ENCODE assay signal across 16 cellular contexts in genomic region chr6:117280922-117281321, GRCh38. TPM values are rescaled to one million over a fixed set of nuclear protein-coding genes. Genes with fewer than 3 reads are reported as not detected.
A peak's percentile ranks its signal among the peaks of the same experiment; 100 is the strongest.
DNase-seq lines count a peak whose midpoint lies in the region; ATAC-seq and TF ChIP-seq lines count a peak whose summit lies in the region.
"Had no signal": no experiment of that assay in that cellular context is flagged by ENCODE, and none has a peak within 500 bp of the region (broad histone marks: within the 10 kb centered on the region; RNA-seq: fewer than 3 reads in every experiment).

No MANE protein-coding gene starts in this region.

- intact Hi-C loops in gastrocnemius medialis (cut with DNase I; ENCODE audit: low total_unique reads) (loop anchor here (1.0 kb wide), 1 partner anchor 36 kb away; no protein-coding TSS in a partner anchor), esophagus squamous epithelium (cut with DNase I) (no loop called here)

- peaks cover 41% of the 10 kb centered on the region for H3K27me3 ChIP-seq in cardiac muscle cell
- H3K27me3 ChIP-seq in right atrium auricular region, result peaks cover 0 to 7% of the 10 kb centered on the region in 2 donors
- no peaks in the 10 kb centered on the region for H3K27me3 ChIP-seq in gastrocnemius medialis
- H3K27me3 ChIP-seq in esophagus squamous epithelium, result peaks cover 0 to 17% (median 0%) of the 10 kb centered on the region in 4 donors

- H3K4me3 ChIP-seq in cardiac muscle cell (no peak overlapping the region), right atrium auricular region (no peak overlapping the region), NB4 (ENCODE audit: low read depth, low read length) (no peak overlapping the region), gastrocnemius medialis (no peak overlapping the region), esophagus squamous epithelium (no peak overlapping the region)
- H3K4me3 ChIP-seq: spleen had no signal

- TF ChIP-seq POLR2A in NB4 (IDR thresholded peaks at IDR 0.05; ENCODE audit: extremely low read depth, insufficient read length), result no peak
- TF ChIP-seq POLR2A in gastrocnemius medialis (IDR thresholded peaks at IDR 0.05), result no peak
- TF ChIP-seq POLR2A in esophagus squamous epithelium (IDR thresholded peaks at IDR 0.05), result no peak

- H3K27me3 Mint-ChIP-seq in chondrocyte (ENCODE audit: low read depth), result peaks cover 25% of the 10 kb centered on the region

- no peak overlapping the region for H3K27ac Mint-ChIP-seq in chondrocyte (ENCODE audit: unreplicated experiment)
- H3K27ac Mint-ChIP-seq: activated CD4-positive, alpha-beta T cell treated with anti-CD3 and anti-CD28 coated beads, Interleukin-2, amount 10 ng/mL, durations not matched to agents 24 days and 14 days; activated T-helper 2 cell treated with anti-CD3 and anti-CD28 coated beads, Interferon-gamma antibody, Interleukin-2, Interleukin-4, amounts not matched to agents 10 μg/mL and 5 μg/mL and 100 μg/mL, durations not matched to agents 14 hours and 24 hours and 36 hours; nephron had no signal

- H3K27ac ChIP-seq in cardiac muscle cell, result no peak overlapping the region
- H3K27ac ChIP-seq in right atrium auricular region, result no peak overlapping the region
- H3K27ac ChIP-seq in gastrocnemius medialis, result peak overlapping the region in 3 of 4 donors; percentile 40 to 99 (median 98)
- H3K27ac ChIP-seq in esophagus squamous epithelium, result no peak overlapping the region
- H3K27ac ChIP-seq: spleen had no signal

- ATAC-seq in gastrocnemius medialis (peak in 1 of 2 donors; percentile 61), HG03354 (IDR thresholded peaks at IDR 0.05; ENCODE audit: poor library complexity, severe bottlenecking, unreplicated experiment) (no peak)
- ATAC-seq: left colon had no signal

- WGBS in esophagus squamous epithelium, 2 donors, result 67 to 79% methylated on average over 2 to 3 of the region's 3 CpGs

- H3K4me3 Mint-ChIP-seq in chondrocyte (ENCODE audit: unreplicated experiment), result no peak overlapping the region
- H3K4me3 Mint-ChIP-seq: activated CD4-positive, alpha-beta T cell treated with anti-CD3 and anti-CD28 coated beads, Interleukin-2, amount 10 ng/mL, durations not matched to agents 24 days and 14 days; nephron had no signal

- H3K36me3 ChIP-seq in cardiac muscle cell (no peaks in the 10 kb centered on the region), right atrium auricular region (no peaks in the 10 kb centered on the region), gastrocnemius medialis (no peaks in the 10 kb centered on the region), esophagus squamous epithelium (no peaks in the 10 kb centered on the region)
- H3K36me3 ChIP-seq: spleen had no signal

- no peaks in the 10 kb centered on the region for H3K4me1 Mint-ChIP-seq in chondrocyte (ENCODE audit: low read depth)
- H3K4me1 Mint-ChIP-seq: activated CD4-positive, alpha-beta T cell treated with anti-CD3 and anti-CD28 coated beads, Interleukin-2, amount 10 ng/mL, durations not matched to agents 24 days and 14 days had no signal

- TF ChIP-seq CTCF in cardiac muscle cell (IDR thresholded peaks at IDR 0.05; ENCODE audit: low read depth, low read length), result peak; percentile 18
- no peak for TF ChIP-seq CTCF in right atrium auricular region (IDR thresholded peaks at IDR 0.05)
- TF ChIP-seq CTCF in NB4 (IDR thresholded peaks at IDR 0.05; ENCODE audit: low read depth, low read length), result no peak
- TF ChIP-seq CTCF in chondrocyte (IDR thresholded peaks at IDR 0.05), result peak; percentile 29
- peak; percentile 5 to 67 (median 46) for TF ChIP-seq CTCF in gastrocnemius medialis (IDR thresholded peaks at IDR 0.05 in 4 of 5, conservative IDR thresholded peaks at IDR 0.05 in 1 of 5)
- TF ChIP-seq CTCF in esophagus squamous epithelium (IDR thresholded peaks at IDR 0.05), result no peak

- H3K9me3 Mint-ChIP-seq in chondrocyte (ENCODE audit: low read depth), result no peaks in the 10 kb centered on the region
- H3K9me3 Mint-ChIP-seq: activated CD4-positive, alpha-beta T cell treated with anti-CD3 and anti-CD28 coated beads, Interleukin-2, amount 10 ng/mL, durations not matched to agents 24 days and 14 days; activated T-helper 2 cell treated with anti-CD3 and anti-CD28 coated beads, Interferon-gamma antibody, Interleukin-2, Interleukin-4, amounts not matched to agents 10 μg/mL and 5 μg/mL and 100 μg/mL, durations not matched to agents 14 hours and 24 hours and 36 hours; nephron had no signal

- no peaks in the 10 kb centered on the region for H3K9me3 ChIP-seq in cardiac muscle cell (ENCODE audit: low read depth)
- no peaks in the 10 kb centered on the region for H3K9me3 ChIP-seq in right atrium auricular region
- H3K9me3 ChIP-seq in gastrocnemius medialis, result no peaks in the 10 kb centered on the region
- no peaks in the 10 kb centered on the region for H3K9me3 ChIP-seq in esophagus squamous epithelium
- H3K9me3 ChIP-seq: spleen had no signal

- no peak for DNase-seq in cardiac muscle cell (ENCODE audit: low read depth in 1 of 2, low spot score in 1 of 2)
- no peak for DNase-seq in right atrium auricular region (ENCODE audit: low spot score)
- DNase-seq in NB4 (ENCODE audit: low read depth), result peak; percentile 18
- DNase-seq in chondrocyte (ENCODE audit: low spot score), result no peak
- no peak for DNase-seq in gastrocnemius medialis
- no peak for DNase-seq in esophagus squamous epithelium (lab: John Stamatoyannopoulos, UW)
- DNase-seq in NCI-H2029 (lab: John Stamatoyannopoulos, UW), result no peak
- DNase-seq: activated CD4-positive, alpha-beta T cell treated with anti-CD3 and anti-CD28 coated beads, Interleukin-2, amount 10 ng/mL, durations not matched to agents 24 days and 14 days; AML-193; KG1; left colon; NCI-H345; spleen had no signal

- no peaks in the 10 kb centered on the region for H3K4me1 ChIP-seq in cardiac muscle cell (ENCODE audit: low read depth)
- no peaks in the 10 kb centered on the region for H3K4me1 ChIP-seq in right atrium auricular region
- H3K4me1 ChIP-seq in gastrocnemius medialis, result peaks cover 11 to 18% of the 10 kb centered on the region in 2 donors
- no peaks in the 10 kb centered on the region for H3K4me1 ChIP-seq in esophagus squamous epithelium
- H3K4me1 ChIP-seq: spleen had no signal

- H3K36me3 Mint-ChIP-seq in chondrocyte (ENCODE audit: low read depth), result no peaks in the 10 kb centered on the region

- in situ Hi-C loops in gastrocnemius medialis (cut with MboI; ENCODE audit: low sequenced_read_pairs in 4 of 4), result no loop called here

RNA-seq across cellular contexts. Expression of gene VGLL2, which starts 15.6 kb away (rescaled TPM):
- total RNA-seq in cardiac muscle cell (not detected in 2 replicates), right atrium auricular region (1 to 10 TPM in 1 of 2 donors, not detected in 1; 4.2 TPM), chondrocyte (not detected in 3 replicates), gastrocnemius medialis (10 to 100 TPM in 2 of 4 donors, 1 to 10 TPM in 2; 4.9 to 27.5 (median 10.1) TPM), esophagus squamous epithelium (not detected)
- not detected in 2 replicates for polyA plus RNA-seq in cardiac muscle cell
- total RNA-seq: activated CD4-positive, alpha-beta T cell treated with anti-CD3 and anti-CD28 coated beads, Interleukin-2, amount 10 ng/mL, durations not matched to agents 24 days and 14 days; activated T-helper 2 cell treated with anti-CD3 and anti-CD28 coated beads, Interferon-gamma antibody, Interleukin-2, Interleukin-4, amounts not matched to agents 10 μg/mL and 5 μg/mL and 100 μg/mL, durations not matched to agents 14 hours and 24 hours and 36 hours; left colon; spleen had no signal
- polyA plus RNA-seq: spleen had no signal

Comparison
In these comparisons a context has a peak if more than half of its experiments do, and no peak if none do; other contexts are left out.
1. CTCF ChIP-seq: peak in cardiac muscle cell (single experiment), chondrocyte (single experiment) and gastrocnemius medialis (5 of 5); none in right atrium auricular region (0 of 2), NB4 (single experiment) and esophagus squamous epithelium (0 of 6).
2. H3K27ac ChIP-seq: peak in gastrocnemius medialis (3 of 4); none in cardiac muscle cell (single experiment), right atrium auricular region (0 of 2) and esophagus squamous epithelium (0 of 4).